15 cellular contexts compared by ENCODE assay signal in the genomic region with DNA sequence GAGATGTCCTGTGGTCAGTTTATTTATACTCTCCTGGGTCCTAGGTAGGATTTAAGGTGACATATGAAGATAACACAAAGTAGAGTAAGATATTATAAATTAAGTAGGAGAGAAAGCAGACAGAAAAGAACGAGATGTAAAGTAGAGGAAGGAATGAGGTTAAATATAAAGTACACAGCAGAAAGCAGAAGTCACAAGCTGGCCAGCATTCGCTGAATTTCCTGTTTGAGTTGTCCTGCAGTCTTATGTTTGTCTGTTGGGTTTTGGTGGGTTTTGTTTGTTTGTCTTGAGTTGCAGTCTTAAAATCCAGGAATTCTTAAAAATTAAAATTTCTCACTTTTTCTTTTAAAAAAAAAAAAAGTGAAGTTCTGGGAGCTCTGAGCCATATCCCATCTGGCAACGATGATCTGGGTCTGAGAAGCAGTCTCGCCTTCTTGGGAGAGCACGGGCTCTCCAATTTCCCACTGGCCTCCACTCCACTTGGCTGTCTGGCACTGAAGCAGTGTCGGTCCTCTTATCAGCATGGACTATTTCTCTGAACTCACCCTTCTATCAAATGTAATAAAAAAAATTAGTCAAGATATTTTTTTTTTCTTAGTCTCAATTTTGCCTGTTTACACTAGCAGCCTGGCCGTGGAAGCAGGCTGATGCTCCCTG. TPM values are rescaled to one million over a fixed set of nuclear protein-coding genes. Genes with fewer than 3 reads are reported as not detected.
A peak's percentile ranks its signal among the peaks of the same experiment; 100 is the strongest.
DNase-seq lines count a peak whose midpoint lies in the region; ATAC-seq and TF ChIP-seq lines count a peak whose summit lies in the region.
"Had no signal": no experiment of that assay in that cellular context is flagged by ENCODE, and none has a peak within 500 bp of the region (broad histone marks: within the 10 kb centered on the region; RNA-seq: fewer than 3 reads in every experiment).

No MANE protein-coding gene starts in this region.

- peaks cover 51% of the 10 kb centered on the region for H3K4me1 Mint-ChIP-seq in activated naive CD8-positive, alpha-beta T cell treated with anti-CD3 and anti-CD28 coated beads, Interleukin-2, amount 10 ng/mL, durations not matched to agents 7 days and 5 days
- H3K4me1 Mint-ChIP-seq in activated naive CD8-positive, alpha-beta T cell treated with anti-CD3 and anti-CD28 coated beads for 36 hours, result peaks cover 21% of the 10 kb centered on the region
- no peaks in the 10 kb centered on the region for H3K4me1 Mint-ChIP-seq in glutamatergic neuron (ENCODE audit: low read depth, unreplicated experiment)

- H3K9me2 ChIP-seq in SU-DHL-6 (replicated peaks; ENCODE audit: insufficient read depth, low read length) (no peaks in the 10 kb centered on the region), hepatocyte (replicated peaks; ENCODE audit: insufficient read depth) (no peaks in the 10 kb centered on the region)

- H2AFZ ChIP-seq in SU-DHL-6 (ENCODE audit: low read depth, low read length, severe bottlenecking) (no peak overlapping the region), hepatocyte (no peak overlapping the region)

- H3K36me3 ChIP-seq in SU-DHL-6 (ENCODE audit: low read length) (no peaks in the 10 kb centered on the region), left ventricle myocardium inferior (no peaks in the 10 kb centered on the region), hepatocyte (replicated peaks; ENCODE audit: insufficient read depth, low read depth) (no peaks in the 10 kb centered on the region)

- peaks cover 26% of the 10 kb centered on the region for H3K36me3 Mint-ChIP-seq in activated naive CD8-positive, alpha-beta T cell treated with anti-CD3 and anti-CD28 coated beads, Interleukin-2, amount 10 ng/mL, durations not matched to agents 7 days and 5 days
- peaks cover 15% of the 10 kb centered on the region for H3K36me3 Mint-ChIP-seq in activated naive CD8-positive, alpha-beta T cell treated with anti-CD3 and anti-CD28 coated beads for 36 hours
- H3K36me3 Mint-ChIP-seq in glutamatergic neuron (ENCODE audit: unreplicated experiment), result peaks cover 6% of the 10 kb centered on the region

- no peak overlapping the region for H3K27ac ChIP-seq in SU-DHL-6 (ENCODE audit: low read depth, low read length)
- H3K27ac ChIP-seq in left ventricle myocardium inferior (replicated peaks), result peak overlapping the region; percentile 43
- H3K27ac ChIP-seq in hepatocyte, result no peak overlapping the region

- H4K20me1 ChIP-seq in SU-DHL-6 (ENCODE audit: low read depth, low read length), result no peaks in the 10 kb centered on the region
- H4K20me1 ChIP-seq in hepatocyte (ENCODE audit: insufficient read depth, poor library complexity, severe bottlenecking), result no peaks in the 10 kb centered on the region

- H3K9me3 ChIP-seq in SU-DHL-6 (ENCODE audit: insufficient read depth, low read length) (no peaks in the 10 kb centered on the region), left ventricle myocardium inferior (replicated peaks) (no peaks in the 10 kb centered on the region), hepatocyte (ENCODE audit: low read depth) (no peaks in the 10 kb centered on the region)

- H3K27me3 Mint-ChIP-seq in activated naive CD8-positive, alpha-beta T cell treated with anti-CD3 and anti-CD28 coated beads, Interleukin-2, amount 10 ng/mL, durations not matched to agents 7 days and 5 days, result peaks cover 2% of the 10 kb centered on the region
- no peaks in the 10 kb centered on the region for H3K27me3 Mint-ChIP-seq in activated naive CD8-positive, alpha-beta T cell treated with anti-CD3 and anti-CD28 coated beads for 36 hours
- H3K27me3 Mint-ChIP-seq in glutamatergic neuron (ENCODE audit: unreplicated experiment), result peaks cover 3% of the 10 kb centered on the region
- H3K27me3 Mint-ChIP-seq: activated naive CD8-positive, alpha-beta T cell treated with anti-CD3 and anti-CD28 coated beads, Interleukin-2, amount 50 U/mL, for 24 hours had no signal

- no peak for DNase-seq in activated naive CD8-positive, alpha-beta T cell treated with anti-CD3 and anti-CD28 coated beads, Interleukin-2, amount 10 ng/mL, durations not matched to agents 7 days and 5 days
- DNase-seq in activated naive CD8-positive, alpha-beta T cell treated with anti-CD3 and anti-CD28 coated beads for 36 hours, result no peak
- DNase-seq in left ventricle myocardium inferior (peak; percentile 26), glutamatergic neuron (no peak), hepatocyte (ENCODE audit: low spot score) (no peak)
- no peak for DNase-seq in central memory CD4-positive, alpha-beta T cell
- no peak for DNase-seq in stimulated activated CD4-positive, alpha-beta T cell treated with anti-CD3 and anti-CD28 coated beads, Interleukin-4, amount 100 ng/mL, for 4 hours
- DNase-seq: activated naive CD8-positive, alpha-beta T cell treated with anti-CD3 and anti-CD28 coated beads, Interleukin-2, amount 50 U/mL, for 24 hours; DMS79 treated with DMSO at 0.1 percent for 48 hours; HFFc6; mammary epithelial cell; NCI-H1092; NCI-H345; PC-3 had no signal

- H3K27ac Mint-ChIP-seq in activated naive CD8-positive, alpha-beta T cell treated with anti-CD3 and anti-CD28 coated beads, Interleukin-2, amount 10 ng/mL, durations not matched to agents 7 days and 5 days, result peak overlapping the region; percentile 92
- no peak overlapping the region for H3K27ac Mint-ChIP-seq in activated naive CD8-positive, alpha-beta T cell treated with anti-CD3 and anti-CD28 coated beads for 36 hours
- H3K27ac Mint-ChIP-seq in glutamatergic neuron (ENCODE audit: unreplicated experiment), result no peak overlapping the region
- H3K27ac Mint-ChIP-seq: activated naive CD8-positive, alpha-beta T cell treated with anti-CD3 and anti-CD28 coated beads, Interleukin-2, amount 50 U/mL, for 24 hours; HFFc6 had no signal

- no peak for TF ChIP-seq CTCF in SU-DHL-6 (IDR thresholded peaks at IDR 0.05; ENCODE audit: insufficient read depth, low read length, poor library complexity, severe bottlenecking)
- TF ChIP-seq CTCF in left ventricle myocardium inferior (IDR thresholded peaks at IDR 0.05; ENCODE audit: borderline replicate concordance), result no peak
- TF ChIP-seq CTCF in glutamatergic neuron (IDR thresholded peaks at IDR 0.05; ENCODE audit: partially characterized antibody, unreplicated experiment), result no peak
- TF ChIP-seq CTCF in hepatocyte (IDR thresholded peaks at IDR 0.05; ENCODE audit: poor library complexity), result no peak

- no peaks in the 10 kb centered on the region for H3K79me2 ChIP-seq in SU-DHL-6 (ENCODE audit: insufficient read depth, low read length)
- no peaks in the 10 kb centered on the region for H3K79me2 ChIP-seq in hepatocyte

- no peaks in the 10 kb centered on the region for H3K27me3 ChIP-seq in SU-DHL-6 (ENCODE audit: low read length)
- peaks cover 12% of the 10 kb centered on the region for H3K27me3 ChIP-seq in left ventricle myocardium inferior (ENCODE audit: low read depth)
- no peaks in the 10 kb centered on the region for H3K27me3 ChIP-seq in hepatocyte

- intact Hi-C loops in left ventricle myocardium inferior (cut with micrococcal nuclease), result no loop called here

- WGBS in hepatocyte (ENCODE audit: low lambda C conversion rate, missing lambda C conversion rate), result 79% methylated on average over 7 of the region's 7 CpGs

- peak overlapping the region; percentile 75 for H3K4me3 Mint-ChIP-seq in activated naive CD8-positive, alpha-beta T cell treated with anti-CD3 and anti-CD28 coated beads, Interleukin-2, amount 10 ng/mL, durations not matched to agents 7 days and 5 days
- no peak overlapping the region for H3K4me3 Mint-ChIP-seq in activated naive CD8-positive, alpha-beta T cell treated with anti-CD3 and anti-CD28 coated beads for 36 hours
- no peak overlapping the region for H3K4me3 Mint-ChIP-seq in glutamatergic neuron (ENCODE audit: unreplicated experiment)
- H3K4me3 Mint-ChIP-seq: activated naive CD8-positive, alpha-beta T cell treated with anti-CD3 and anti-CD28 coated beads, Interleukin-2, amount 50 U/mL, for 24 hours; HFFc6 had no signal

- H3F3A ChIP-seq in SU-DHL-6 (ENCODE audit: insufficient read depth), result no peaks in the 10 kb centered on the region

- H3K9me3 Mint-ChIP-seq in activated naive CD8-positive, alpha-beta T cell treated with anti-CD3 and anti-CD28 coated beads, Interleukin-2, amount 10 ng/mL, durations not matched to agents 7 days and 5 days, result peaks cover 6% of the 10 kb centered on the region
- H3K9me3 Mint-ChIP-seq in activated naive CD8-positive, alpha-beta T cell treated with anti-CD3 and anti-CD28 coated beads for 36 hours, result peaks cover 7% of the 10 kb centered on the region
- H3K9me3 Mint-ChIP-seq in glutamatergic neuron (ENCODE audit: unreplicated experiment), result no peaks in the 10 kb centered on the region
- H3K9me3 Mint-ChIP-seq: activated naive CD8-positive, alpha-beta T cell treated with anti-CD3 and anti-CD28 coated beads, Interleukin-2, amount 50 U/mL, for 24 hours; HFFc6 had no signal

- H3K4me3 ChIP-seq in SU-DHL-6 (ENCODE audit: insufficient read depth, low read length, poor library complexity, severe bottlenecking) (no peak overlapping the region), left ventricle myocardium inferior (no peak overlapping the region), hepatocyte (no peak overlapping the region)

- no peak for ATAC-seq in activated naive CD8-positive, alpha-beta T cell treated with anti-CD3 and anti-CD28 coated beads, Interleukin-2, amount 10 ng/mL, durations not matched to agents 7 days and 5 days (ENCODE audit: low read depth)
- ATAC-seq: activated naive CD8-positive, alpha-beta T cell treated with anti-CD3 and anti-CD28 coated beads, Interleukin-2, amount 50 U/mL, for 24 hours; PC-3 had no signal

- no peak overlapping the region for H3K9ac ChIP-seq in SU-DHL-6 (ENCODE audit: low read length)

- H3K4me2 ChIP-seq in SU-DHL-6 (ENCODE audit: low read depth, low read length, poor library complexity, severe bottlenecking) (peak overlapping the region; percentile 25), hepatocyte (no peak overlapping the region)

- H3K4me1 ChIP-seq in left ventricle myocardium inferior, result peaks cover 23% of the 10 kb centered on the region
- H3K4me1 ChIP-seq in hepatocyte (ENCODE audit: insufficient read depth), result peaks cover 7% of the 10 kb centered on the region

- POLR2A ChIA-PET in activated naive CD8-positive, alpha-beta T cell treated with anti-CD3 and anti-CD28 coated beads, Interleukin-2, amount 10 ng/mL, durations not matched to agents 7 days and 5 days (lab: Charles Lee), result interaction anchor here (0.9 kb wide), 1 partner anchor 32 kb away, joined by 3 read pairs; no protein-coding TSS in a partner anchor

RNA-seq across cellular contexts. Expression of a gene that starts 2.0 kb away (rescaled TPM):
- 1 to 10 TPM; 1.4 to 1.9 TPM for total RNA-seq in activated naive CD8-positive, alpha-beta T cell treated with anti-CD3 and anti-CD28 coated beads, Interleukin-2, amount 10 ng/mL, durations not matched to agents 7 days and 5 days
- under 1 TPM in 1 of 2 experiments, not detected in 1; 0.23 TPM for total RNA-seq in activated naive CD8-positive, alpha-beta T cell treated with anti-CD3 and anti-CD28 coated beads for 36 hours
- total RNA-seq in left ventricle myocardium inferior (not detected), glutamatergic neuron (ENCODE audit: unreplicated experiment) (not detected), hepatocyte (0.32 and 1.4 TPM in 2 replicates)
- 0.39 and 0.51 TPM in 2 replicates for polyA plus RNA-seq in hepatocyte
- total RNA-seq: HFFc6, mammary epithelial cell had no signal
- polyA plus RNA-seq: mammary epithelial cell had no signal

RNA-seq across cellular contexts. Expression of a gene that starts 33.0 kb away (rescaled TPM):
- 1 to 10 TPM; 2.7 to 3.4 TPM for total RNA-seq in activated naive CD8-positive, alpha-beta T cell treated with anti-CD3 and anti-CD28 coated beads, Interleukin-2, amount 10 ng/mL, durations not matched to agents 7 days and 5 days
- total RNA-seq in activated naive CD8-positive, alpha-beta T cell treated with anti-CD3 and anti-CD28 coated beads for 36 hours, result 1 to 10 TPM; 2.9 to 3.6 TPM
- total RNA-seq in left ventricle myocardium inferior, result 2.0 TPM
- 0.42 TPM for total RNA-seq in glutamatergic neuron (ENCODE audit: unreplicated experiment)
- 210 and 235 TPM in 2 replicates for total RNA-seq in hepatocyte
- 88.0 and 130 TPM in 2 replicates for polyA plus RNA-seq in hepatocyte

Comparison
In these comparisons a context has a peak if more than half of its experiments do, and no peak if none do; other contexts are left out.
1. RNA of a gene that starts 33.0 kb away (total RNA-seq): 210 to 235 TPM in hepatocyte; 2.9 to 3.6 TPM in activated naive CD8-positive, alpha-beta T cell treated with anti-CD3 and anti-CD28 coated beads for 36 hours, 2.7 to 3.4 TPM in activated naive CD8-positive, alpha-beta T cell treated with anti-CD3 and anti-CD28 coated beads, Interleukin-2, amount 10 ng/mL, durations not matched to agents 7 days and 5 days, 2.0 TPM in left ventricle myocardium inferior (single experiment) and 0.42 TPM in glutamatergic neuron (single experiment); every median in the first group is over 10 times any median in the second.